1 cellular context compared by ENCODE assay signal in genomic region chr17:78316115-78316866, GRCh38.
TF ChIP-seq lines count a peak whose summit lies in the region.

No MANE protein-coding gene starts in this region.

TF ChIP-seq in IMR-90, 13 proteins besides CTCF, POLR2A, EP300 and RAD21:
- TF ChIP-seq USF2 (IDR thresholded peaks at IDR 0.05; ENCODE audit: low read depth, low read length) (no peak), RCOR1 (IDR thresholded peaks at IDR 0.05; ENCODE audit: insufficient replicate concordance, low read length) (no peak)
TF ChIP-seq in IMR-90: peak in this region for 0.
